In genomic region chr3:58487140-58487886, GRCh38 we compare ENCODE assay signal across 9 cellular contexts. TPM values are rescaled to one million over a fixed set of nuclear protein-coding genes. Genes with fewer than 3 reads are reported as not detected.
DNase-seq lines count a peak whose midpoint lies in the region; ATAC-seq and TF ChIP-seq lines count a peak whose summit lies in the region.
"Had no signal": no experiment of that assay in that cellular context is flagged by ENCODE, and none has a peak within 500 bp of the region (broad histone marks: within the 10 kb centered on the region; RNA-seq: fewer than 3 reads in every experiment).

No MANE protein-coding gene starts in this region.

- TF ChIP-seq CTCF in osteoblast (IDR thresholded peaks at IDR 0.05; ENCODE audit: extremely low read depth, low read depth, low read length), result no peak
- TF ChIP-seq CTCF in vagina (IDR thresholded peaks at IDR 0.05), result no peak

- H3K9me3 ChIP-seq in osteoblast (ENCODE audit: low read depth, low read length) (no peaks in the 10 kb centered on the region), vagina (no peaks in the 10 kb centered on the region)

- no peaks in the 10 kb centered on the region for H4K20me1 ChIP-seq in osteoblast (ENCODE audit: insufficient read depth, low read length)

- TF ChIP-seq POLR2A in erythroblast (IDR thresholded peaks at IDR 0.05; ENCODE audit: low read length) (no peak), vagina (IDR thresholded peaks at IDR 0.05) (no peak)

- H3K27me3 ChIP-seq in osteoblast (ENCODE audit: insufficient read depth, low read length) (no peaks in the 10 kb centered on the region), vagina (no peaks in the 10 kb centered on the region)

- ATAC-seq in GM19395 (IDR thresholded peaks at IDR 0.05; ENCODE audit: unreplicated experiment), result no peak

- no peaks in the 10 kb centered on the region for H3K79me2 ChIP-seq in osteoblast (ENCODE audit: insufficient read depth, low read length)

- H3K36me3 ChIP-seq in osteoblast (ENCODE audit: insufficient read depth, low read length), result no peaks in the 10 kb centered on the region
- no peaks in the 10 kb centered on the region for H3K36me3 ChIP-seq in vagina

- peak overlapping the region; percentile 75 for H3K4me2 ChIP-seq in osteoblast (ENCODE audit: insufficient read depth, low read length)

- DNase-seq in ELR (ENCODE audit: low read depth) (peak; percentile 87), RPMI7951 (ENCODE audit: low read depth) (peak; percentile 83), erythroblast (lab: John Stamatoyannopoulos, UW) (peak; percentile 11 to 46), osteoblast (ENCODE audit: insufficient read length, low spot score, missing footprints) (peak; percentile 95), SHP77 (lab: John Stamatoyannopoulos, UW) (no peak), vagina (ENCODE audit: extremely low spot score in 2 of 2) (no peak), GM19238 (ENCODE audit: insufficient read length, low spot score) (no peak)

- H3K27ac ChIP-seq in osteoblast (ENCODE audit: low read depth, low read length) (peak overlapping the region; percentile 88), vagina (no peak overlapping the region)

- H3K4me3 ChIP-seq in osteoblast (ENCODE audit: insufficient read depth, low read length) (peak overlapping the region; percentile 49), vagina (no peak overlapping the region)
- H3K4me3 ChIP-seq: skin epidermis had no signal

- H2AFZ ChIP-seq in osteoblast (ENCODE audit: low read length), result peak overlapping the region; percentile 99

- H3K4me1 ChIP-seq in osteoblast (ENCODE audit: insufficient read depth, low read length), result peaks cover 14% of the 10 kb centered on the region
- peaks cover 24% of the 10 kb centered on the region for H3K4me1 ChIP-seq in vagina

- intact Hi-C loops in vagina (cut with DNase I), result loop anchor here (10.0 kb wide), 1 partner anchor 153 kb away; the partner anchor contains the start of gene PXK

RNA-seq across cellular contexts. Expression of gene KCTD6, which starts 4.6 kb away (rescaled TPM):
- total RNA-seq in RPMI7951 (2014; rRNA removed; shearing (Covaris generic)), result 17.2 and 20.8 TPM in 2 replicates
- total RNA-seq in osteoblast (8.0 and 10.6 TPM in 2 replicates), vagina (19.6 TPM)

RNA-seq across cellular contexts. Expression of gene ACOX2, which starts 49.7 kb away (rescaled TPM):
- 5.3 and 8.1 TPM in 2 replicates for total RNA-seq in RPMI7951 (2014; rRNA removed; shearing (Covaris generic))
- total RNA-seq in osteoblast (28.6 and 29.8 TPM in 2 replicates), vagina (24.8 TPM)

RNA-seq across cellular contexts. Expression of gene PDHB, which starts 53.7 kb away (rescaled TPM):
- total RNA-seq in RPMI7951 (2014; rRNA removed; shearing (Covaris generic)), result 201 and 242 TPM in 2 replicates
- total RNA-seq in osteoblast (68.4 and 78.2 TPM in 2 replicates), vagina (76.1 TPM)

Comparison
In these comparisons a context has a peak if more than half of its experiments do, and no peak if none do; other contexts are left out.
1. DNase-seq: peak in ELR (single experiment), RPMI7951 (single experiment), erythroblast (2 of 2) and osteoblast (single experiment); none in SHP77 (0 of 2), vagina (0 of 2) and GM19238 (single experiment).